ENCODE assay signal across 22 cellular contexts in the genomic region with DNA sequence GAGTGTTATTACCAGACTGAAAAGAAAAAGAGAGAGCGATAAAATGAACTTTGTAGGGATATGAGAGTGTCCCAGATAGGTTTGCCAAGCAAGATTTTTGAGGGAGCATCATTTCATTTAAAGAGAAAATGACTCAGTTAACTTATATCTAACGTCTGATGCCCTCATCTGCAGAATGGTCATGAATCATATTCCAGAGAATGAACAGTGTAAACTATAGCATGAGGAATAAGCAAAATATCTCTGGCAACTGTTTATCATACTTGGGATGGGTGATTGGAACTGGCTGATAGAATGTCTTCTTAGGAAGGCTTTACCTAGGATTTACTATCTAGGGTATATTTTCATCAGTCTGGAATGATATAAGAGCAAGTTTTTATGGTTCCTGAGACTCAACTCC.
"Had no signal": no experiment of that assay in that cellular context is flagged by ENCODE, and none has a peak within 500 bp of the region (broad histone marks: within the 10 kb centered on the region; RNA-seq: fewer than 3 reads in every experiment).

No MANE protein-coding gene starts in this region.

- H3K27me3 Mint-ChIP-seq: activated CD4-positive, alpha-beta T cell treated with anti-CD3 and anti-CD28 coated beads for 36 hours; activated CD8-positive, alpha-beta memory T cell treated with anti-CD3 and anti-CD28 coated beads, Interleukin-2, amount 10 ng/mL, durations not matched to agents 7 days and 5 days had no signal

- H3K9ac ChIP-seq: parathyroid adenoma had no signal

- H3K4me3 Mint-ChIP-seq: activated CD4-positive, alpha-beta memory T cell treated with anti-CD3 and anti-CD28 coated beads for 36 hours; activated CD4-positive, alpha-beta T cell treated with anti-CD3 and anti-CD28 coated beads for 36 hours; activated CD8-positive, alpha-beta memory T cell treated with anti-CD3 and anti-CD28 coated beads, Interleukin-2, amount 10 ng/mL, durations not matched to agents 7 days and 5 days; activated T-cell treated with anti-CD3 and anti-CD28 coated beads, Interleukin-2, amount 50 U/mL, for 24 hours; effector memory CD8-positive, alpha-beta T cell; naive thymus-derived CD4-positive, alpha-beta T cell; stimulated activated naive B cell treated with anti-CD40 and anti-IgM and Interleukin-4, amounts not matched to agents 10 μg/mL and 1 μg/mL and 100 μg/mL, for 72 hours; T-helper 1 cell treated with Interleukin-12 subunit alpha and Interleukin-12 subunit beta and Interleukin-4 antibody, amounts not matched to agents 30 μg/mL and 1 μg/mL, for 36 hours had no signal

- DNase-seq: activated CD4-positive, alpha-beta memory T cell treated with anti-CD3 and anti-CD28 coated beads for 36 hours; activated CD4-positive, alpha-beta T cell treated with anti-CD3 and anti-CD28 coated beads for 36 hours; activated CD8-positive, alpha-beta memory T cell treated with anti-CD3 and anti-CD28 coated beads, Interleukin-2, amount 10 ng/mL, durations not matched to agents 7 days and 5 days; activated effector memory CD4-positive, alpha-beta T cell treated with Interleukin-2 at 50 U/mL for 16 hours; activated naive CD4-positive, alpha-beta T cell treated with anti-CD3 and anti-CD28 coated beads, Interleukin-2, amount 50 U/mL, for 16 hours; activated T-cell treated with anti-CD3 and anti-CD28 coated beads, Interleukin-2, amount 50 U/mL, for 24 hours; adrenal gland; cerebellar nuclear complex; dermis blood vessel endothelial cell; effector memory CD8-positive, alpha-beta T cell; mucosa of descending colon; naive thymus-derived CD4-positive, alpha-beta T cell; stimulated activated CD4-positive, alpha-beta T cell treated with anti-CD3 and anti-CD28 coated beads, Interleukin-2, amount 100 ng/mL, for 48 hours; stimulated activated naive B cell treated with anti-CD40 and anti-IgM and Interleukin-4, amounts not matched to agents 10 μg/mL and 1 μg/mL and 100 μg/mL, for 72 hours; tibial artery; uterus had no signal

- H3K4me3 ChIP-seq: adrenal gland, hepatocyte, mucosa of descending colon, tibial artery, uterus had no signal

- H3K4me1 Mint-ChIP-seq: activated CD4-positive, alpha-beta T cell treated with anti-CD3 and anti-CD28 coated beads for 36 hours; activated CD8-positive, alpha-beta memory T cell treated with anti-CD3 and anti-CD28 coated beads, Interleukin-2, amount 10 ng/mL, durations not matched to agents 7 days and 5 days; naive thymus-derived CD4-positive, alpha-beta T cell; stimulated activated naive B cell treated with anti-CD40 and anti-IgM and Interleukin-4, amounts not matched to agents 10 μg/mL and 1 μg/mL and 100 μg/mL, for 72 hours had no signal

- FAIRE-seq: keratinocyte had no signal

- H3K27me3 ChIP-seq: adrenal gland, hepatocyte, tibial artery, uterus had no signal

- H3K27ac Mint-ChIP-seq: activated CD4-positive, alpha-beta memory T cell treated with anti-CD3 and anti-CD28 coated beads for 36 hours; activated CD4-positive, alpha-beta T cell treated with anti-CD3 and anti-CD28 coated beads for 36 hours; activated CD8-positive, alpha-beta memory T cell treated with anti-CD3 and anti-CD28 coated beads, Interleukin-2, amount 10 ng/mL, durations not matched to agents 7 days and 5 days; activated T-cell treated with anti-CD3 and anti-CD28 coated beads, Interleukin-2, amount 50 U/mL, for 24 hours; effector memory CD8-positive, alpha-beta T cell; naive thymus-derived CD4-positive, alpha-beta T cell; stimulated activated naive B cell treated with anti-CD40 and anti-IgM and Interleukin-4, amounts not matched to agents 10 μg/mL and 1 μg/mL and 100 μg/mL, for 72 hours; T-helper 1 cell treated with Interleukin-12 subunit alpha and Interleukin-12 subunit beta and Interleukin-4 antibody, amounts not matched to agents 30 μg/mL and 1 μg/mL, for 36 hours had no signal

- H3K27ac ChIP-seq: adrenal gland, epithelial cell of prostate, hepatocyte, parathyroid adenoma, tibial artery, uterus had no signal

- H3K36me3 Mint-ChIP-seq: activated CD4-positive, alpha-beta memory T cell treated with anti-CD3 and anti-CD28 coated beads for 36 hours; activated CD8-positive, alpha-beta memory T cell treated with anti-CD3 and anti-CD28 coated beads, Interleukin-2, amount 10 ng/mL, durations not matched to agents 7 days and 5 days; naive thymus-derived CD4-positive, alpha-beta T cell; stimulated activated naive B cell treated with anti-CD40 and anti-IgM and Interleukin-4, amounts not matched to agents 10 μg/mL and 1 μg/mL and 100 μg/mL, for 72 hours had no signal

- H3K4me1 ChIP-seq: adrenal gland, parathyroid adenoma, tibial artery, uterus had no signal

- H3K79me2 ChIP-seq: hepatocyte, parathyroid adenoma had no signal

- H3K4me2 ChIP-seq: hepatocyte had no signal

- ATAC-seq: activated CD4-positive, alpha-beta T cell treated with anti-CD3 and anti-CD28 coated beads for 36 hours; activated CD8-positive, alpha-beta memory T cell treated with anti-CD3 and anti-CD28 coated beads, Interleukin-2, amount 10 ng/mL, durations not matched to agents 7 days and 5 days; effector memory CD8-positive, alpha-beta T cell; left lobe of liver; mucosa of descending colon; naive thymus-derived CD4-positive, alpha-beta T cell; stimulated activated naive B cell treated with anti-CD40 and anti-IgM and Interleukin-4, amounts not matched to agents 10 μg/mL and 1 μg/mL and 100 μg/mL, for 72 hours had no signal

- H3K9me3 ChIP-seq: adrenal gland, mucosa of descending colon, tibial artery, uterus had no signal

- H3K9me3 Mint-ChIP-seq: activated CD4-positive, alpha-beta memory T cell treated with anti-CD3 and anti-CD28 coated beads for 36 hours; activated T-cell treated with anti-CD3 and anti-CD28 coated beads, Interleukin-2, amount 50 U/mL, for 24 hours; T-helper 1 cell treated with Interleukin-12 subunit alpha and Interleukin-12 subunit beta and Interleukin-4 antibody, amounts not matched to agents 30 μg/mL and 1 μg/mL, for 36 hours had no signal

- H2AFZ ChIP-seq: hepatocyte, parathyroid adenoma had no signal

- H3K36me3 ChIP-seq: adrenal gland, tibial artery, uterus had no signal
